ENCODE assay signal across 8 cellular contexts in genomic region chr6:31901953-31902643, GRCh38. TPM values are rescaled to one million over a fixed set of nuclear protein-coding genes. Genes with fewer than 3 reads are reported as not detected.
A peak's percentile ranks its signal among the peaks of the same experiment; 100 is the strongest.
DNase-seq lines count a peak whose midpoint lies in the region; ATAC-seq and TF ChIP-seq lines count a peak whose summit lies in the region.

Gene ZBTB12 (minus strand): TSS chr6:31902086. CDS start chr6:31901305, 781 bp downstream.

- H3K36me3 ChIP-seq in PC-3 (ENCODE audit: low read depth, low read length) (no peaks in the 10 kb centered on the region), esophagus (ENCODE audit: control insufficient read depth in 2 of 2, insufficient read depth in 2 of 2, low read length in 1 of 2) (peaks cover 0 to 3% of the 10 kb centered on the region in 2 donors), mucosa of rectum (ENCODE audit: control insufficient read depth in 2 of 2, insufficient read depth in 2 of 2, low read length in 2 of 2) (no peaks in the 10 kb centered on the region)

- DNase-seq in AML-193 (lab: John Stamatoyannopoulos, UW) = peak; percentile 94 to 96
- DNase-seq in KG1 (lab: John Stamatoyannopoulos, UW) = peak; percentile 81
- DNase-seq in PC-3 = peak; percentile 96
- DNase-seq in activated T-cell treated with anti-CD3 and anti-CD28 coated beads, Interleukin-2, amount 50 U/mL, for 4 hours = peak; percentile 77
- peak; percentile 53 to 71 for DNase-seq in stimulated activated CD8-positive, alpha-beta memory T cell treated with anti-CD3 and anti-CD28 coated beads, Interleukin-4, amount 100 ng/mL, for 1 hour (ENCODE audit: low read depth in 2 of 2, low spot score in 1 of 2)

- no peaks in the 10 kb centered on the region for H3K9me3 Mint-ChIP-seq in activated T-cell treated with anti-CD3 and anti-CD28 coated beads, Interleukin-2, amount 50 U/mL, for 4 hours

- peaks cover 25% of the 10 kb centered on the region for H3K4me1 Mint-ChIP-seq in activated T-cell treated with anti-CD3 and anti-CD28 coated beads, Interleukin-2, amount 50 U/mL, for 4 hours (ENCODE audit: low read depth)

- no peaks in the 10 kb centered on the region for H4K20me1 ChIP-seq in PC-3 (ENCODE audit: low read length)

- POLR2A ChIA-PET in PC-3 (lab: Charles Lee; ENCODE audit: unreplicated experiment) = interaction anchor here (0.6 to 1.0 kb wide), 2 partner anchors 50 to 176 kb away, joined by 4 to 6 read pairs; no protein-coding TSS in a partner anchor

- no peaks in the 10 kb centered on the region for H3K9me3 ChIP-seq in PC-3 (ENCODE audit: low read length)
- H3K9me3 ChIP-seq in esophagus (ENCODE audit: control insufficient read depth in 2 of 2, insufficient read depth in 1 of 2, low read depth in 1 of 2, low read length in 1 of 2) = no peaks in the 10 kb centered on the region
- H3K9me3 ChIP-seq in mucosa of rectum (ENCODE audit: control insufficient read depth in 2 of 2, low read length in 2 of 2) = no peaks in the 10 kb centered on the region

- CTCF ChIA-PET in PC-3 (lab: Charles Lee) = interaction anchor here (0.9 kb wide), 1 partner anchor 39 kb away, joined by 6 read pairs; the partner anchor contains the start of gene NEU1

- H3K27me3 ChIP-seq in PC-3 (ENCODE audit: low read length) (no peaks in the 10 kb centered on the region), esophagus (ENCODE audit: control insufficient read depth in 1 of 2, insufficient read depth in 2 of 2, low read length in 2 of 2) (no peaks in the 10 kb centered on the region), mucosa of rectum (ENCODE audit: control insufficient read depth in 2 of 2, insufficient read depth in 2 of 2, low read length in 2 of 2) (peaks cover 0 to 3% of the 10 kb centered on the region in 2 donors)

- H3K4me2 ChIP-seq in PC-3 (ENCODE audit: low read length) = peak within 1 kb of the TSS; percentile 96

- intact Hi-C loops in PC-3 (cut with micrococcal nuclease) = loop anchor here (2.0 to 10.0 kb wide), 2 partner anchors 57 to 213 kb away; partner anchors contain the start of genes NELFE and SKIC2

- H3K9me2 ChIP-seq in PC-3 (replicated peaks; ENCODE audit: low read length) = no peaks in the 10 kb centered on the region

- H3K9ac ChIP-seq in PC-3 (ENCODE audit: low read length) (peak within 1 kb of the TSS; percentile 63), mucosa of rectum (ENCODE audit: low read depth in 1 of 2, low read length in 2 of 2) (peak within 1 kb of the TSS; percentile 72 to 85)

- ATAC-seq in GM19372 (IDR thresholded peaks at IDR 0.05; ENCODE audit: low read depth, unreplicated experiment) (peak; percentile 75), PC-3 (peak; percentile 61)
- ATAC-seq in activated T-cell treated with anti-CD3 and anti-CD28 coated beads, Interleukin-2, amount 50 U/mL, for 4 hours = peak; percentile 72 to 75

- WGBS in esophagus, 2 donors = 1% methylated on average over 72 to 77 of the region's 77 CpGs

- peaks cover 22% of the 10 kb centered on the region for H3K79me2 ChIP-seq in PC-3 (ENCODE audit: low read length)

- H3K4me1 ChIP-seq in PC-3 (ENCODE audit: insufficient read depth, low read length) (peaks cover 19% of the 10 kb centered on the region), esophagus (ENCODE audit: control insufficient read depth in 2 of 2, insufficient read depth in 2 of 2, low read length in 1 of 2) (peaks cover 3 to 8% of the 10 kb centered on the region in 2 donors), mucosa of rectum (ENCODE audit: control insufficient read depth in 2 of 2, insufficient read depth in 2 of 2, low read length in 2 of 2) (peaks cover 14 to 20% of the 10 kb centered on the region in 2 donors)

- H2AFZ ChIP-seq in PC-3 (ENCODE audit: low read length) = peak within 1 kb of the TSS; percentile 87

- no peak for TF ChIP-seq CTCF in PC-3 (conservative IDR thresholded peaks at IDR 0.05; ENCODE audit: low read depth, low read length)

- peak within 1 kb of the TSS; percentile 39 for H3K27ac ChIP-seq in PC-3 (ENCODE audit: low read length)
- peak within 1 kb of the TSS; percentile 77 to 91 for H3K27ac ChIP-seq in esophagus (ENCODE audit: low read depth in 2 of 2, low read length in 1 of 2)
- H3K27ac ChIP-seq in mucosa of rectum (ENCODE audit: low read depth in 2 of 2, low read length in 2 of 2) = peak within 1 kb of the TSS; percentile 77 to 81

- H3K4me3 Mint-ChIP-seq in activated T-cell treated with anti-CD3 and anti-CD28 coated beads, Interleukin-2, amount 50 U/mL, for 4 hours = peak within 1 kb of the TSS; percentile 81

- H3K4me3 ChIP-seq in PC-3 (ENCODE audit: low read length) (peak within 1 kb of the TSS; percentile 78), esophagus (ENCODE audit: low read depth in 1 of 2, low read length in 2 of 2) (peak within 1 kb of the TSS; percentile 58 to 74), mucosa of rectum (ENCODE audit: low read length in 2 of 2) (peak within 1 kb of the TSS; percentile 74 to 80)

- no TSS peak for BruUV-seq in PC-3 (replicated peaks; lab: Mats Ljungman, UMichigan)

- H3F3A ChIP-seq in PC-3 (ENCODE audit: low read length, unreplicated experiment) = no peaks in the 10 kb centered on the region

- H3K36me3 Mint-ChIP-seq in activated T-cell treated with anti-CD3 and anti-CD28 coated beads, Interleukin-2, amount 50 U/mL, for 4 hours (ENCODE audit: insufficient read depth) = no peaks in the 10 kb centered on the region

- peaks cover 4% of the 10 kb centered on the region for H3K27me3 Mint-ChIP-seq in activated T-cell treated with anti-CD3 and anti-CD28 coated beads, Interleukin-2, amount 50 U/mL, for 4 hours (ENCODE audit: low read depth)

RNA-seq across cellular contexts. Expression of gene ZBTB12, which starts in this region (rescaled TPM):
- total RNA-seq in PC-3 (2014; rRNA removed) = 5.4 and 8.6 TPM in 2 replicates
- total RNA-seq in activated T-cell treated with anti-CD3 and anti-CD28 coated beads, Interleukin-2, amount 50 U/mL, for 4 hours = 1 to 10 TPM; 3.5 to 6.1 (median 5.4) TPM
- 1 to 10 TPM; 2.4 to 3.6 TPM for polyA plus RNA-seq in esophagus

Comparison
In these comparisons a context has a peak if more than half of its experiments do, and no peak if none do; other contexts are left out.
1. Peak in every context shown above with its lines: DNase-seq, ATAC-seq, H3K4me3 ChIP-seq and H3K27ac ChIP-seq.